1 cellular context compared by ENCODE assay signal in genomic region chr7:148787571-148788295, GRCh38.
TF ChIP-seq lines count a peak whose summit lies in the region.

No MANE protein-coding gene starts in this region.

TF ChIP-seq in K562, 482 proteins besides CTCF, POLR2A, EP300 and RAD21 (continued from another document):
- TF ChIP-seq, protein P1, sequence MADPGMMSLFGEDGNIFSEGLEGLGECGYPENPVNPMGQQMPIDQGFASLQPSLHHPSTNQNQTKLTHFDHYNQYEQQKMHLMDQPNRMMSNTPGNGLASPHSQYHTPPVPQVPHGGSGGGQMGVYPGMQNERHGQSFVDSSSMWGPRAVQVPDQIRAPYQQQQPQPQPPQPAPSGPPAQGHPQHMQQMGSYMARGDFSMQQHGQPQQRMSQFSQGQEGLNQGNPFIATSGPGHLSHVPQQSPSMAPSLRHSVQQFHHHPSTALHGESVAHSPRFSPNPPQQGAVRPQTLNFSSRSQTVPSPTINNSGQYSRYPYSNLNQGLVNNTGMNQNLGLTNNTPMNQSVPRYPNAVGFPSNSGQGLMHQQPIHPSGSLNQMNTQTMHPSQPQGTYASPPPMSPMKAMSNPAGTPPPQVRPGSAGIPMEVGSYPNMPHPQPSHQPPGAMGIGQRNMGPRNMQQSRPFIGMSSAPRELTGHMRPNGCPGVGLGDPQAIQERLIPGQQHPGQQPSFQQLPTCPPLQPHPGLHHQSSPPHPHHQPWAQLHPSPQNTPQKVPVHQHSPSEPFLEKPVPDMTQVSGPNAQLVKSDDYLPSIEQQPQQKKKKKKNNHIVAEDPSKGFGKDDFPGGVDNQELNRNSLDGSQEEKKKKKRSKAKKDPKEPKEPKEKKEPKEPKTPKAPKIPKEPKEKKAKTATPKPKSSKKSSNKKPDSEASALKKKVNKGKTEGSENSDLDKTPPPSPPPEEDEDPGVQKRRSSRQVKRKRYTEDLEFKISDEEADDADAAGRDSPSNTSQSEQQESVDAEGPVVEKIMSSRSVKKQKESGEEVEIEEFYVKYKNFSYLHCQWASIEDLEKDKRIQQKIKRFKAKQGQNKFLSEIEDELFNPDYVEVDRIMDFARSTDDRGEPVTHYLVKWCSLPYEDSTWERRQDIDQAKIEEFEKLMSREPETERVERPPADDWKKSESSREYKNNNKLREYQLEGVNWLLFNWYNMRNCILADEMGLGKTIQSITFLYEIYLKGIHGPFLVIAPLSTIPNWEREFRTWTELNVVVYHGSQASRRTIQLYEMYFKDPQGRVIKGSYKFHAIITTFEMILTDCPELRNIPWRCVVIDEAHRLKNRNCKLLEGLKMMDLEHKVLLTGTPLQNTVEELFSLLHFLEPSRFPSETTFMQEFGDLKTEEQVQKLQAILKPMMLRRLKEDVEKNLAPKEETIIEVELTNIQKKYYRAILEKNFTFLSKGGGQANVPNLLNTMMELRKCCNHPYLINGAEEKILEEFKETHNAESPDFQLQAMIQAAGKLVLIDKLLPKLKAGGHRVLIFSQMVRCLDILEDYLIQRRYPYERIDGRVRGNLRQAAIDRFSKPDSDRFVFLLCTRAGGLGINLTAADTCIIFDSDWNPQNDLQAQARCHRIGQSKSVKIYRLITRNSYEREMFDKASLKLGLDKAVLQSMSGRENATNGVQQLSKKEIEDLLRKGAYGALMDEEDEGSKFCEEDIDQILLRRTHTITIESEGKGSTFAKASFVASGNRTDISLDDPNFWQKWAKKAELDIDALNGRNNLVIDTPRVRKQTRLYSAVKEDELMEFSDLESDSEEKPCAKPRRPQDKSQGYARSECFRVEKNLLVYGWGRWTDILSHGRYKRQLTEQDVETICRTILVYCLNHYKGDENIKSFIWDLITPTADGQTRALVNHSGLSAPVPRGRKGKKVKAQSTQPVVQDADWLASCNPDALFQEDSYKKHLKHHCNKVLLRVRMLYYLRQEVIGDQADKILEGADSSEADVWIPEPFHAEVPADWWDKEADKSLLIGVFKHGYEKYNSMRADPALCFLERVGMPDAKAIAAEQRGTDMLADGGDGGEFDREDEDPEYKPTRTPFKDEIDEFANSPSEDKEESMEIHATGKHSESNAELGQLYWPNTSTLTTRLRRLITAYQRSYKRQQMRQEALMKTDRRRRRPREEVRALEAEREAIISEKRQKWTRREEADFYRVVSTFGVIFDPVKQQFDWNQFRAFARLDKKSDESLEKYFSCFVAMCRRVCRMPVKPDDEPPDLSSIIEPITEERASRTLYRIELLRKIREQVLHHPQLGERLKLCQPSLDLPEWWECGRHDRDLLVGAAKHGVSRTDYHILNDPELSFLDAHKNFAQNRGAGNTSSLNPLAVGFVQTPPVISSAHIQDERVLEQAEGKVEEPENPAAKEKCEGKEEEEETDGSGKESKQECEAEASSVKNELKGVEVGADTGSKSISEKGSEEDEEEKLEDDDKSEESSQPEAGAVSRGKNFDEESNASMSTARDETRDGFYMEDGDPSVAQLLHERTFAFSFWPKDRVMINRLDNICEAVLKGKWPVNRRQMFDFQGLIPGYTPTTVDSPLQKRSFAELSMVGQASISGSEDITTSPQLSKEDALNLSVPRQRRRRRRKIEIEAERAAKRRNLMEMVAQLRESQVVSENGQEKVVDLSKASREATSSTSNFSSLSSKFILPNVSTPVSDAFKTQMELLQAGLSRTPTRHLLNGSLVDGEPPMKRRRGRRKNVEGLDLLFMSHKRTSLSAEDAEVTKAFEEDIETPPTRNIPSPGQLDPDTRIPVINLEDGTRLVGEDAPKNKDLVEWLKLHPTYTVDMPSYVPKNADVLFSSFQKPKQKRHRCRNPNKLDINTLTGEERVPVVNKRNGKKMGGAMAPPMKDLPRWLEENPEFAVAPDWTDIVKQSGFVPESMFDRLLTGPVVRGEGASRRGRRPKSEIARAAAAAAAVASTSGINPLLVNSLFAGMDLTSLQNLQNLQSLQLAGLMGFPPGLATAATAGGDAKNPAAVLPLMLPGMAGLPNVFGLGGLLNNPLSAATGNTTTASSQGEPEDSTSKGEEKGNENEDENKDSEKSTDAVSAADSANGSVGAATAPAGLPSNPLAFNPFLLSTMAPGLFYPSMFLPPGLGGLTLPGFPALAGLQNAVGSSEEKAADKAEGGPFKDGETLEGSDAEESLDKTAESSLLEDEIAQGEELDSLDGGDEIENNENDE (IDR thresholded peaks at IDR 0.05; ENCODE audit: low read depth, low read length) = no peak
- TF ChIP-seq NR1H2 (CRISPR knock-in tag; IDR thresholded peaks at IDR 0.05) (no peak), RBM34 (IDR thresholded peaks at IDR 0.05; ENCODE audit: borderline replicate concordance, insufficient read depth, low read length) (no peak)
TF ChIP-seq in K562: peak in this region for 2.
